Comparison of ENCODE assay signal across 10 cellular contexts in the genomic region with DNA sequence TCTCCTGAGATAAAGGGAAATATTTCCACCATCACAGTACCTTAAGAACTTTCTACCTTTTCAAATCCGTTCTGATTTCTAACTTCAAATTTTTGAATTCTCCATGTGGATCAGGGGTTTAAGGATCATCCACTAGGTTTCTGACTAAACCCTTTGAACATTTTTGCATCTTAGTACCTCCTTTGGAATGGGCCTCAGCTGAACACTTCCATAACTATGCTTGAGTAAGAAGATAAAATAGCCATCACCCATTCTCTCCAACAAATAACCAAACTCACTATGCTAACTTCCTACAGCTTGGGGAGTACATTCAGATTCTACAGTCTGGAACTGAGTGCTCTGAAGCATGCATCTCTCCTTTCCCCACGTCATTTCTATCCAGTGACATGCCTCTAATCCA. TPM values are rescaled to one million over a fixed set of nuclear protein-coding genes. Genes with fewer than 3 reads are reported as not detected.
DNase-seq lines count a peak whose midpoint lies in the region; ATAC-seq and TF ChIP-seq lines count a peak whose summit lies in the region.
"Had no signal": no experiment of that assay in that cellular context is flagged by ENCODE, and none has a peak within 500 bp of the region (broad histone marks: within the 10 kb centered on the region; RNA-seq: fewer than 3 reads in every experiment).

No MANE protein-coding gene starts in this region.

- in situ Hi-C loops in KBM-7 (cut with MboI; ENCODE audit: low pct_unique_long_range_greater_than_20kb, low sequenced_read_pairs) = loop anchor here (25.0 kb wide), 1 partner anchor 914 kb away; no protein-coding TSS in a partner anchor

- no peak for TF ChIP-seq CTCF in fibroblast of mammary gland (conservative IDR thresholded peaks at IDR 0.05; ENCODE audit: control insufficient read depth, insufficient read depth, low read depth, low read length)
- TF ChIP-seq CTCF in psoas muscle (IDR thresholded peaks at IDR 0.05) = no peak

- ATAC-seq in psoas muscle = no peak

- H3K4me3 ChIP-seq in SK-N-MC = peak overlapping the region; percentile 79
- peak overlapping the region; percentile 73 for H3K4me3 ChIP-seq in fibroblast of mammary gland (ENCODE audit: control insufficient read depth, low read depth, low read length)
- H3K4me3 ChIP-seq in psoas muscle = peak overlapping the region; percentile 79

- DNase-seq in EH (ENCODE audit: low read depth) (peak; percentile 24), SK-N-MC (ENCODE audit: low read depth, low spot score) (no peak), fibroblast of mammary gland (ENCODE audit: low read depth) (no peak), psoas muscle (no peak), 8988T (no peak), KBM-7 (no peak), NCI-H69 (lab: John Stamatoyannopoulos, UW) (no peak)
- DNase-seq in effector CD4-positive, alpha-beta T cell = no peak
- DNase-seq: activated naive CD4-positive, alpha-beta T cell; stimulated activated naive CD4-positive, alpha-beta T cell treated with Interleukin-2 at 50 U/mL for 16 hours had no signal

- no peaks in the 10 kb centered on the region for H3K27me3 ChIP-seq in psoas muscle (ENCODE audit: insufficient read depth in 3 of 3, low read length in 2 of 3)

- intact Hi-C loops in psoas muscle (cut with DNase I) = loop anchor here (2.0 to 10.0 kb wide), 3 partner anchors 849 to 1211 kb away; a partner anchor contains a TSS

- H3K4me1 ChIP-seq in psoas muscle = peaks cover 30% of the 10 kb centered on the region

- H3K27ac ChIP-seq in SK-N-MC (no peak overlapping the region), psoas muscle (peak overlapping the region; percentile 84)

- H3K36me3 ChIP-seq in SK-N-MC (ENCODE audit: insufficient read depth, low read length) (no peaks in the 10 kb centered on the region), psoas muscle (ENCODE audit: insufficient read depth in 1 of 2, low read depth in 1 of 2) (peaks cover 1 to 10% of the 10 kb centered on the region in 2 donors)

- 59 to 70% (median 67%) methylated on average over 2 of the region's 2 CpGs for WGBS in psoas muscle, 3 donors

- no peaks in the 10 kb centered on the region for H3K9me3 ChIP-seq in SK-N-MC (ENCODE audit: low read depth, low read length)
- H3K9me3 ChIP-seq in psoas muscle = no peaks in the 10 kb centered on the region

- peak overlapping the region; percentile 45 for H3K9ac ChIP-seq in SK-N-MC (ENCODE audit: insufficient read length)

RNA-seq across cellular contexts. Expression of a gene that starts 1.3 kb away (rescaled TPM):
- total RNA-seq in psoas muscle = 1 to 10 TPM; 6.9 to 9.1 (median 8.1) TPM
- 1 to 10 TPM; 3.9 to 6.3 (median 4.4) TPM for polyA plus RNA-seq in psoas muscle
